ENCODE assay signal across 2 cellular contexts in genomic region chr21:29105218-29105617, GRCh38.
TF ChIP-seq lines count a peak whose summit lies in the region.

No MANE protein-coding gene starts in this region.

TF ChIP-seq in IMR-90, 13 proteins besides CTCF, POLR2A, EP300 and RAD21:
- TF ChIP-seq FOS (IDR thresholded peaks at IDR 0.05; ENCODE audit: low read depth, low read length): no peak
- no peak for TF ChIP-seq BHLHE40 (IDR thresholded peaks at IDR 0.05; ENCODE audit: low read depth, low read length)
- TF ChIP-seq CEBPB (IDR thresholded peaks at IDR 0.05; ENCODE audit: low read depth, low read length): no peak
- no peak for TF ChIP-seq RCOR1 (IDR thresholded peaks at IDR 0.05; ENCODE audit: insufficient replicate concordance, low read length)
- TF ChIP-seq USF2 (IDR thresholded peaks at IDR 0.05; ENCODE audit: low read depth, low read length): no peak
- no peak for TF ChIP-seq NFE2L2 (IDR thresholded peaks at IDR 0.05; ENCODE audit: low read depth, low read length)
- no peak for TF ChIP-seq MXI1 (IDR thresholded peaks at IDR 0.05; ENCODE audit: borderline replicate concordance, low read depth, low read length)
- TF ChIP-seq MAFK (IDR thresholded peaks at IDR 0.05; ENCODE audit: low read depth, low read length): no peak
- no peak for TF ChIP-seq RFX5 (IDR thresholded peaks at IDR 0.05; ENCODE audit: low read depth, low read length)
- no peak for TF ChIP-seq MAZ (IDR thresholded peaks at IDR 0.05; ENCODE audit: borderline replicate concordance, low read depth, low read length)
- TF ChIP-seq SMC3 (IDR thresholded peaks at IDR 0.05; ENCODE audit: low read depth, low read length): no peak
- no peak for TF ChIP-seq CHD1 (IDR thresholded peaks at IDR 0.05; ENCODE audit: low read depth, low read length)
- TF ChIP-seq ELK1 (IDR thresholded peaks at IDR 0.05; ENCODE audit: borderline replicate concordance, low read depth, low read length): no peak
TF ChIP-seq in IMR-90: peak in this region for 0.

TF ChIP-seq in K562, 482 proteins besides CTCF, POLR2A, EP300 and RAD21:
- TF ChIP-seq ZNF121 (CRISPR knock-in tag; conservative IDR thresholded peaks at IDR 0.05): no peak
- TF ChIP-seq COPS2 (conservative IDR thresholded peaks at IDR 0.05): no peak
- 0 out of 2 replicates have a peak, but pooled peaks have one; percentile 23 for TF ChIP-seq FOSL1 (tag; conservative IDR thresholded peaks at IDR 0.05)
